ENCODE assay signal across 18 cellular contexts in the genomic region with DNA sequence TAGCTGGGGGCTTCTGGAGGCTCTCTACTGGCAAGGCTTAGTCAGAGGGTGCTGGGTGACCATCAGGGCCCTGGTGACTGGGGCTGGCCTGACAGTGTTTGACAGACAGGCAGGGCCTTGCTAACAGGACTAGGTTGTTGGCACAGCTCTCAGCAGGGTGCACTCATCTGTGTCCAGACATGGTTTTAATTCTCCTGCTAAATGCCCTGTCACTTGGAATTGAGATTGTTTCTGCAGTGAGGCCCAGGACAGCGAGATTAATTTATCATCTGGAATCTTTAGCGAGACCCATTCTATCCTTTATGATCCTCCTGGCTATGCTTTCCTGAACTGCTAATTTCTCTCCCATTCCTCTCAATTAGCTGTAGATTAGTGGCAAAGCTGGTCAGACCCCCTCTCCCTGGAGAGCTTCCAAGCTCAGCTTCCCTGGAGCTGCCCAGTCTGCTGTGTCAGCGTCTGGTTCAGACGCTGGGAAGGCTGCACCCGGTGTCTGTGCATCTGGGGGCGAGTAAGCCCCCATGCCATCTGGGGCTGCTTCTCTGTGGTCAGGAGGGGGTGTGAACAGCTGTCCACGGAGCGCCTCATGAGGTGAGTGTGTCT. TPM values are rescaled to one million over a fixed set of nuclear protein-coding genes. Genes with fewer than 3 reads are reported as not detected.
DNase-seq lines count a peak whose midpoint lies in the region; ATAC-seq, FAIRE-seq and TF ChIP-seq lines count a peak whose summit lies in the region.
"Had no signal": no experiment of that assay in that cellular context is flagged by ENCODE, and none has a peak within 500 bp of the region (broad histone marks: within the 10 kb centered on the region; RNA-seq: fewer than 3 reads in every experiment).

No MANE protein-coding gene starts in this region.

- H3K79me2 ChIP-seq in HepG2 (ENCODE audit: insufficient read depth, low read length) = no peaks in the 10 kb centered on the region

- H3K4me1 ChIP-seq in HepG2 (ENCODE audit: insufficient read depth, low read length) = no peaks in the 10 kb centered on the region
- H3K4me1 ChIP-seq in right lobe of liver = no peaks in the 10 kb centered on the region
- H3K4me1 ChIP-seq in NT2/D1 (ENCODE audit: insufficient read depth, insufficient read length) = peaks cover 24% of the 10 kb centered on the region
- H3K4me1 ChIP-seq: A549, transverse colon had no signal

- H3K27me3 ChIP-seq in HepG2 (ENCODE audit: control insufficient read depth in 1 of 2, insufficient read depth in 2 of 2, low read length in 2 of 2) (peaks cover 4 to 63% of the 10 kb centered on the region in 2 experiments), right lobe of liver (no peaks in the 10 kb centered on the region), NT2/D1 (ENCODE audit: insufficient read depth, insufficient read length) (no peaks in the 10 kb centered on the region)
- H3K27me3 ChIP-seq: transverse colon had no signal

- in situ Hi-C loops in HepG2 (cut with HindIII; ENCODE audit: extremely low pct_ligation_motif_present, low pct_unique_long_range_greater_than_20kb) = no loop called here

- FAIRE-seq in HepG2 (lab: Jason Lieb, UNC) = no peak
- FAIRE-seq: A549, colon had no signal

- no peaks in the 10 kb centered on the region for H4K20me1 ChIP-seq in HepG2 (ENCODE audit: insufficient read depth, low read length)

- CTCF ChIA-PET in HepG2 (lab: Yijun Ruan, JAX; ENCODE audit: low intra/inter-chr PET ratio, low total read pairs) = no interaction called here

- H3K36me3 ChIP-seq in HepG2 (replicated peaks in 1 of 2; ENCODE audit: control insufficient read depth in 1 of 2, insufficient read depth in 2 of 2, low read length in 2 of 2) (no peaks in the 10 kb centered on the region), right lobe of liver (no peaks in the 10 kb centered on the region), NT2/D1 (ENCODE audit: insufficient read depth, insufficient read length, low read length) (no peaks in the 10 kb centered on the region)
- H3K36me3 ChIP-seq: neutrophil, transverse colon had no signal

- no peak for DNase-seq in HepG2 (ENCODE audit: low spot score)
- no peak for DNase-seq in right lobe of liver
- no peak for DNase-seq in NT2/D1 (ENCODE audit: low read depth, low spot score)
- peak; percentile 35 for DNase-seq in kidney glomerular epithelial cell (lab: John Stamatoyannopoulos, UW)
- DNase-seq in posterior vena cava (ENCODE audit: low spot score) = no peak
- DNase-seq in SIG-M5 (lab: John Stamatoyannopoulos, UW) = no peak
- DNase-seq: GM23248, Kasumi-1, NCI-H187, transverse colon had no signal

- 41% methylated on average over 6 of the region's 8 CpGs for WGBS in HepG2 (ENCODE audit: low lambda C conversion rate)
- 76% methylated on average over 3 of the region's 8 CpGs for WGBS in right lobe of liver (ENCODE audit: insufficient coverage, low coverage, low lambda C conversion rate, missing lambda C conversion rate)

- intact Hi-C loops in HepG2 (cut with micrococcal nuclease; ENCODE audit: unreplicated experiment) (no loop called here), right lobe of liver (cut with DNase I) (no loop called here), posterior vena cava (cut with DNase I) (no loop called here)

- ATAC-seq in HepG2 = no peak
- no peak for ATAC-seq in right lobe of liver
- ATAC-seq in HG02642 (IDR thresholded peaks at IDR 0.05; ENCODE audit: poor library complexity, unreplicated experiment) = no peak
- no peak for ATAC-seq in HG03378 (IDR thresholded peaks at IDR 0.05; ENCODE audit: unreplicated experiment)
- ATAC-seq: A549 had no signal

- H3K27ac ChIP-seq in HepG2 (ENCODE audit: extremely low read length, insufficient read depth, low read length) (no peak overlapping the region), right lobe of liver (no peak overlapping the region)
- H3K27ac ChIP-seq: A549, GM23248, neutrophil, skin epidermis, transverse colon had no signal

- POLR2A ChIA-PET in HepG2 (lab: Yijun Ruan, JAX) = no interaction called here

- H2AFZ ChIP-seq in HepG2 (ENCODE audit: low read length) = no peak overlapping the region
- H2AFZ ChIP-seq: GM23248 had no signal

- H3K9ac ChIP-seq in HepG2 (ENCODE audit: insufficient read depth, low read depth, low read length) (no peak overlapping the region), NT2/D1 (ENCODE audit: insufficient read length, low read depth) (peak overlapping the region; percentile 9)
- H3K9ac ChIP-seq: GM23248 had no signal

- TF ChIP-seq POLR2A in HepG2 (IDR thresholded peaks at IDR 0.05; ENCODE audit: insufficient read depth in 1 of 2, low read depth in 2 of 2, low read length in 2 of 2) (no peak), right lobe of liver (IDR thresholded peaks at IDR 0.05) (no peak)

- H3K9me3 ChIP-seq in HepG2 (ENCODE audit: low read length) = no peaks in the 10 kb centered on the region
- no peaks in the 10 kb centered on the region for H3K9me3 ChIP-seq in right lobe of liver
- H3K9me3 ChIP-seq in NT2/D1 (ENCODE audit: insufficient read depth, low read length) = no peaks in the 10 kb centered on the region
- H3K9me3 ChIP-seq: A549, neutrophil, transverse colon had no signal

- H3K4me2 ChIP-seq in HepG2 (ENCODE audit: low read depth, low read length) = no peak overlapping the region
- H3K4me2 ChIP-seq: A549 had no signal

- TF ChIP-seq RAD21 in HepG2 (CRISPR knock-in tag; IDR thresholded peaks at IDR 0.05) = no peak

- H3K4me3 ChIP-seq in HepG2 (replicated peaks in 1 of 3; ENCODE audit: insufficient read depth in 1 of 3, low read depth in 2 of 3, low read length in 3 of 3) (no peak overlapping the region), right lobe of liver (no peak overlapping the region), NT2/D1 (ENCODE audit: insufficient read length, low read depth) (no peak overlapping the region)
- H3K4me3 ChIP-seq: A549, GM23248, skin epidermis, transverse colon had no signal

- no peak for TF ChIP-seq EP300 in HepG2 (IDR thresholded peaks at IDR 0.05; ENCODE audit: low read depth in 2 of 2, low read length in 2 of 2)
- TF ChIP-seq EP300 in HepG2 (CRISPR knock-in tag; IDR thresholded peaks at IDR 0.05; ENCODE audit: borderline replicate concordance) = no peak

- BruUV-seq in HepG2 (replicated peaks; lab: Mats Ljungman, UMichigan) = no TSS peak

- TF ChIP-seq CTCF in HepG2 (CRISPR knock-in tag; IDR thresholded peaks at IDR 0.05) (no peak), right lobe of liver (IDR thresholded peaks at IDR 0.05) (no peak)

RNA-seq across cellular contexts. Expression of a gene that starts 20.9 kb away (rescaled TPM):
- total RNA-seq in HepG2 (2016; rRNA removed; fragmentation: Illumina TruSeq; extraction: Trizol) (not detected in 2 replicates), right lobe of liver (not detected), posterior vena cava (1 to 10 TPM in 1 of 2 donors, under 1 TPM in 1; 0.51 to 1.8 TPM)
- not detected in 2 replicates for total RNA-seq in HepG2 (2016; cell fraction: cytosol; rRNA removed; fragmentation: Illumina TruSeq; extraction: Trizol; ENCODE audit: low read depth)
- not detected in 2 replicates for total RNA-seq in HepG2 (2016; cell fraction: insoluble cytoplasmic fraction; rRNA removed; fragmentation: Illumina TruSeq; extraction: Trizol)
- not detected in 2 replicates for total RNA-seq in HepG2 (2016; cell fraction: membrane; rRNA removed; fragmentation: Illumina TruSeq; extraction: Trizol)
- total RNA-seq in HepG2 (2016; cell fraction: nucleus; rRNA removed; fragmentation: Illumina TruSeq; extraction: Trizol) = not detected in 2 replicates
- not detected in 2 replicates for polyA plus RNA-seq in HepG2 (2011; rRNA removed)
- polyA plus RNA-seq in HepG2 (2011; cell fraction: cytosol; rRNA removed) = not detected in 2 replicates
- polyA plus RNA-seq in HepG2 (2011; cell fraction: nucleus; rRNA removed) = not detected in 2 replicates
- polyA plus RNA-seq in HepG2 (2012) = not detected in 2 replicates
- not detected in 2 replicates for polyA plus RNA-seq in HepG2 (2016; cell fraction: cytosol; fragmentation: Illumina TruSeq; extraction: Trizol; ENCODE audit: low read depth)
- not detected in 2 replicates for polyA plus RNA-seq in HepG2 (2016; cell fraction: insoluble cytoplasmic fraction; fragmentation: Illumina TruSeq; extraction: Trizol; ENCODE audit: low read depth)
- polyA plus RNA-seq in HepG2 (2016; cell fraction: membrane; fragmentation: Illumina TruSeq; extraction: Trizol; ENCODE audit: low read depth) = not detected in 2 replicates
- not detected in 2 replicates for polyA plus RNA-seq in HepG2 (2016; cell fraction: nucleus; fragmentation: Illumina TruSeq; extraction: Trizol; ENCODE audit: insufficient read depth, low read depth)
- 0.02 TPM in 1 of 2 replicates, not detected in the other for polyA minus RNA-seq in HepG2 (2011; rRNA and poly(A)+ RNA removed; ENCODE audit: low replicate concordance)
- polyA minus RNA-seq in HepG2 (2011; cell fraction: cytosol; rRNA and poly(A)+ RNA removed) = not detected in 2 replicates
- not detected in 2 replicates for polyA minus RNA-seq in HepG2 (2011; cell fraction: nucleus; rRNA and poly(A)+ RNA removed)

RNA-seq across cellular contexts. Expression of a gene that starts 38.9 kb away (rescaled TPM):
- total RNA-seq in HepG2 (2016; rRNA removed; fragmentation: Illumina TruSeq; extraction: Trizol) (0.20 and 0.24 TPM in 2 replicates), right lobe of liver (1 to 10 TPM in 4 of 6 experiments, under 1 TPM in 2; 0.37 to 4.4 (median 1.7) TPM), posterior vena cava (10 to 100 TPM in 1 of 2 donors, 1 to 10 TPM in 1; 9.3 to 15.5 TPM)
- total RNA-seq in HepG2 (2016; cell fraction: cytosol; rRNA removed; fragmentation: Illumina TruSeq; extraction: Trizol; ENCODE audit: low read depth) = not detected in 2 replicates
- 0.16 and 0.17 TPM in 2 replicates for total RNA-seq in HepG2 (2016; cell fraction: insoluble cytoplasmic fraction; rRNA removed; fragmentation: Illumina TruSeq; extraction: Trizol)
- 0.12 and 0.14 TPM in 2 replicates for total RNA-seq in HepG2 (2016; cell fraction: membrane; rRNA removed; fragmentation: Illumina TruSeq; extraction: Trizol)
- total RNA-seq in HepG2 (2016; cell fraction: nucleus; rRNA removed; fragmentation: Illumina TruSeq; extraction: Trizol) = 0.12 and 0.16 TPM in 2 replicates
- 0.66 and 1.0 TPM in 2 replicates for polyA plus RNA-seq in HepG2 (2011; rRNA removed)
- polyA plus RNA-seq in HepG2 (2011; cell fraction: cytosol; rRNA removed) = 0.55 and 0.56 TPM in 2 replicates
- 3.7 and 4.6 TPM in 2 replicates for polyA plus RNA-seq in HepG2 (2011; cell fraction: nucleus; rRNA removed)
- 1.3 TPM in 2 replicates for polyA plus RNA-seq in HepG2 (2012)
- polyA plus RNA-seq in HepG2 (2016; cell fraction: cytosol; fragmentation: Illumina TruSeq; extraction: Trizol; ENCODE audit: low read depth) = 0.08 TPM in 2 replicates
- 0.13 and 0.24 TPM in 2 replicates for polyA plus RNA-seq in HepG2 (2016; cell fraction: insoluble cytoplasmic fraction; fragmentation: Illumina TruSeq; extraction: Trizol; ENCODE audit: low read depth)
- polyA plus RNA-seq in HepG2 (2016; cell fraction: membrane; fragmentation: Illumina TruSeq; extraction: Trizol; ENCODE audit: low read depth) = 0.26 and 0.33 TPM in 2 replicates
- 0.29 and 0.31 TPM in 2 replicates for polyA plus RNA-seq in HepG2 (2016; cell fraction: nucleus; fragmentation: Illumina TruSeq; extraction: Trizol; ENCODE audit: insufficient read depth, low read depth)
- polyA minus RNA-seq in HepG2 (2011; rRNA and poly(A)+ RNA removed; ENCODE audit: low replicate concordance) = 2.0 and 16.9 TPM in 2 replicates
- polyA minus RNA-seq in HepG2 (2011; cell fraction: cytosol; rRNA and poly(A)+ RNA removed) = 0.26 and 0.59 TPM in 2 replicates
- polyA minus RNA-seq in HepG2 (2011; cell fraction: nucleus; rRNA and poly(A)+ RNA removed) = 1.4 and 2.2 TPM in 2 replicates

RNA-seq across cellular contexts. Expression of a gene that starts 59.0 kb away (rescaled TPM):
- total RNA-seq in HepG2 (2016; rRNA removed; fragmentation: Illumina TruSeq; extraction: Trizol) (not detected in 2 replicates), right lobe of liver (not detected), posterior vena cava (under 1 TPM in 1 of 2 donors, not detected in 1; 0.19 TPM)
- total RNA-seq in HepG2 (2016; cell fraction: cytosol; rRNA removed; fragmentation: Illumina TruSeq; extraction: Trizol; ENCODE audit: low read depth) = not detected in 2 replicates
- not detected in 2 replicates for total RNA-seq in HepG2 (2016; cell fraction: insoluble cytoplasmic fraction; rRNA removed; fragmentation: Illumina TruSeq; extraction: Trizol)
- not detected in 2 replicates for total RNA-seq in HepG2 (2016; cell fraction: membrane; rRNA removed; fragmentation: Illumina TruSeq; extraction: Trizol)
- not detected in 2 replicates for total RNA-seq in HepG2 (2016; cell fraction: nucleus; rRNA removed; fragmentation: Illumina TruSeq; extraction: Trizol)
- not detected in 2 replicates for polyA plus RNA-seq in HepG2 (2011; rRNA removed)
- polyA plus RNA-seq in HepG2 (2011; cell fraction: cytosol; rRNA removed) = not detected in 2 replicates
- not detected in 2 replicates for polyA plus RNA-seq in HepG2 (2011; cell fraction: nucleus; rRNA removed)
- not detected in 2 replicates for polyA plus RNA-seq in HepG2 (2012)
- polyA plus RNA-seq in HepG2 (2016; cell fraction: cytosol; fragmentation: Illumina TruSeq; extraction: Trizol; ENCODE audit: low read depth) = not detected in 2 replicates
- not detected in 2 replicates for polyA plus RNA-seq in HepG2 (2016; cell fraction: insoluble cytoplasmic fraction; fragmentation: Illumina TruSeq; extraction: Trizol; ENCODE audit: low read depth)
- polyA plus RNA-seq in HepG2 (2016; cell fraction: membrane; fragmentation: Illumina TruSeq; extraction: Trizol; ENCODE audit: low read depth) = not detected in 2 replicates
- polyA plus RNA-seq in HepG2 (2016; cell fraction: nucleus; fragmentation: Illumina TruSeq; extraction: Trizol; ENCODE audit: insufficient read depth, low read depth) = not detected in 2 replicates
- not detected in 2 replicates for polyA minus RNA-seq in HepG2 (2011; rRNA and poly(A)+ RNA removed; ENCODE audit: low replicate concordance)
- not detected in 2 replicates for polyA minus RNA-seq in HepG2 (2011; cell fraction: cytosol; rRNA and poly(A)+ RNA removed)
- polyA minus RNA-seq in HepG2 (2011; cell fraction: nucleus; rRNA and poly(A)+ RNA removed) = not detected in 2 replicates
- total RNA-seq: GM23248, SK-MEL-5 had no signal
- polyA plus RNA-seq: A549, esophagus, GM23248 had no signal
